ENCODE assay signal across 8 cellular contexts in genomic region chr12:106301241-106301610, GRCh38. TPM values are rescaled to one million over a fixed set of nuclear protein-coding genes. Genes with fewer than 3 reads are reported as not detected.
DNase-seq lines count a peak whose midpoint lies in the region; ATAC-seq and TF ChIP-seq lines count a peak whose summit lies in the region.

No MANE protein-coding gene starts in this region.

- H3K4me3 Mint-ChIP-seq in HFFc6 = peak overlapping the region; percentile 87
- H3K4me3 Mint-ChIP-seq in activated CD4-positive, alpha-beta memory T cell treated with anti-CD3 and anti-CD28 coated beads for 36 hours = peak overlapping the region; percentile 81

- H3F3A ChIP-seq in smooth muscle cell (ENCODE audit: low read depth) = no peaks in the 10 kb centered on the region

- H3K27me3 ChIP-seq in smooth muscle cell (ENCODE audit: low read depth) = no peaks in the 10 kb centered on the region

- H3K27ac Mint-ChIP-seq in HFFc6 = peak overlapping the region; percentile 65
- H3K27ac Mint-ChIP-seq in activated CD4-positive, alpha-beta memory T cell treated with anti-CD3 and anti-CD28 coated beads for 36 hours = peak overlapping the region; percentile 99

- H4K20me1 ChIP-seq in smooth muscle cell (ENCODE audit: low read depth) = no peaks in the 10 kb centered on the region

- CTCF ChIA-PET in activated CD4-positive, alpha-beta memory T cell treated with anti-CD3 and anti-CD28 coated beads for 36 hours (lab: Charles Lee) = interaction anchor here (0.9 to 4.6 kb wide), 6 partner anchors 12 to 75 kb away, joined by 3 to 21 read pairs (median 5); partner anchors contain the start of genes CKAP4 and POLR3B

- peak overlapping the region; percentile 29 for H2AFZ ChIP-seq in smooth muscle cell (ENCODE audit: low read depth)

- no peak for DNase-seq in HFFc6
- DNase-seq in activated CD4-positive, alpha-beta memory T cell treated with anti-CD3 and anti-CD28 coated beads for 36 hours = no peak
- peak; percentile 33 for DNase-seq in globus pallidus (ENCODE audit: low spot score)
- no peak for DNase-seq in smooth muscle cell (lab: John Stamatoyannopoulos, UW; ENCODE audit: unreplicated experiment)
- no peak for DNase-seq in glomerular visceral epithelial cell (ENCODE audit: extremely low spot score)
- DNase-seq in DMS79 (lab: John Stamatoyannopoulos, UW) = no peak

- intact Hi-C loops in activated CD4-positive, alpha-beta memory T cell treated with anti-CD3 and anti-CD28 coated beads for 36 hours (cut with micrococcal nuclease) = loop anchor here (1.0 to 10.0 kb wide), 4 partner anchors 52 to 1384 kb away; partner anchors contain the start of genes CRY1 and PWP1

- H3K9me3 Mint-ChIP-seq in HFFc6 = no peaks in the 10 kb centered on the region
- H3K9me3 Mint-ChIP-seq in activated CD4-positive, alpha-beta memory T cell treated with anti-CD3 and anti-CD28 coated beads for 36 hours = no peaks in the 10 kb centered on the region

- H3K4me1 Mint-ChIP-seq in HFFc6 (ENCODE audit: low read depth) = peaks cover 39% of the 10 kb centered on the region
- peaks cover 41% of the 10 kb centered on the region for H3K4me1 Mint-ChIP-seq in activated CD4-positive, alpha-beta memory T cell treated with anti-CD3 and anti-CD28 coated beads for 36 hours (ENCODE audit: low read depth)

- H3K9me3 ChIP-seq in smooth muscle cell (replicated peaks; ENCODE audit: low read depth) = no peaks in the 10 kb centered on the region

- H3K9ac ChIP-seq in smooth muscle cell (ENCODE audit: low read depth) = no peak overlapping the region

- no peaks in the 10 kb centered on the region for H3K27me3 Mint-ChIP-seq in HFFc6 (ENCODE audit: insufficient read depth)
- no peaks in the 10 kb centered on the region for H3K27me3 Mint-ChIP-seq in activated CD4-positive, alpha-beta memory T cell treated with anti-CD3 and anti-CD28 coated beads for 36 hours

- TF ChIP-seq CTCF in HFFc6 (IDR thresholded peaks at IDR 0.05) (no peak), smooth muscle cell (IDR thresholded peaks at IDR 0.05; ENCODE audit: borderline replicate concordance, insufficient read depth, poor library complexity, severe bottlenecking) (no peak)

- POLR2A ChIA-PET in activated CD4-positive, alpha-beta memory T cell treated with anti-CD3 and anti-CD28 coated beads for 36 hours (lab: Charles Lee) = no interaction called here

- no peaks in the 10 kb centered on the region for H3K36me3 Mint-ChIP-seq in HFFc6 (ENCODE audit: low read depth)
- H3K36me3 Mint-ChIP-seq in activated CD4-positive, alpha-beta memory T cell treated with anti-CD3 and anti-CD28 coated beads for 36 hours = no peaks in the 10 kb centered on the region

- peaks cover 8% of the 10 kb centered on the region for H3K4me1 ChIP-seq in smooth muscle cell (ENCODE audit: low read depth)

- ATAC-seq in HG03159 (IDR thresholded peaks at IDR 0.05; ENCODE audit: unreplicated experiment) = no peak
- ATAC-seq in HG03280 (IDR thresholded peaks at IDR 0.05; ENCODE audit: unreplicated experiment) = no peak

- H3K27ac ChIP-seq in smooth muscle cell (ENCODE audit: low read depth) = peak overlapping the region; percentile 21

- H3K4me2 ChIP-seq in smooth muscle cell = peak overlapping the region; percentile 89

- H3K4me3 ChIP-seq in smooth muscle cell = no peak overlapping the region

- no peaks in the 10 kb centered on the region for H3K79me2 ChIP-seq in smooth muscle cell (ENCODE audit: low read depth)

- WGBS in smooth muscle cell (ENCODE audit: low lambda C conversion rate) = 17% methylated on average over 1 of the region's 1 CpG

- H3K36me3 ChIP-seq in smooth muscle cell (ENCODE audit: low read depth) = no peaks in the 10 kb centered on the region

RNA-seq across cellular contexts. Expression of gene TCP11L2, which starts 1.3 kb away (rescaled TPM):
- total RNA-seq in HFFc6 (2021; fragmentation: NEBNext Ultra II Directional; extraction: Animal tissue kit (Norgen Biotek cat#: 25700)) = 10 to 100 TPM; 13.4 to 21.9 (median 15.6) TPM
- total RNA-seq in activated CD4-positive, alpha-beta memory T cell treated with anti-CD3 and anti-CD28 coated beads for 36 hours = 10 to 100 TPM in 1 of 2 experiments, 1 to 10 TPM in 1; 8.8 to 10.3 TPM
- total RNA-seq in smooth muscle cell = 15.1 and 19.1 TPM in 2 replicates
- polyA plus RNA-seq in smooth muscle cell = 2.4 and 3.5 TPM in 2 replicates

RNA-seq across cellular contexts. Expression of gene CKAP4, which starts 53.4 kb away (rescaled TPM):
- 100 to 1,000 TPM; 521 to 616 (median 544) TPM for total RNA-seq in HFFc6 (2021; fragmentation: NEBNext Ultra II Directional; extraction: Animal tissue kit (Norgen Biotek cat#: 25700))
- total RNA-seq in activated CD4-positive, alpha-beta memory T cell treated with anti-CD3 and anti-CD28 coated beads for 36 hours = 10 to 100 TPM; 18.5 to 19.0 TPM
- 241 and 294 TPM in 2 replicates for total RNA-seq in smooth muscle cell
- 358 and 486 TPM in 2 replicates for polyA plus RNA-seq in smooth muscle cell

RNA-seq across cellular contexts. Expression of gene POLR3B, which starts 56.3 kb away (rescaled TPM):
- 10 to 100 TPM; 16.4 to 18.8 (median 17.3) TPM for total RNA-seq in HFFc6 (2021; fragmentation: NEBNext Ultra II Directional; extraction: Animal tissue kit (Norgen Biotek cat#: 25700))
- total RNA-seq in activated CD4-positive, alpha-beta memory T cell treated with anti-CD3 and anti-CD28 coated beads for 36 hours = 1 to 10 TPM; 6.2 to 7.3 TPM
- 7.5 and 11.7 TPM in 2 replicates for total RNA-seq in smooth muscle cell
- polyA plus RNA-seq in smooth muscle cell = 4.8 and 7.3 TPM in 2 replicates

Comparison
In these comparisons a context has a peak if more than half of its experiments do, and no peak if none do; other contexts are left out.
1. RNA of gene CKAP4, which starts 53.4 kb away (total RNA-seq): 521 to 616 TPM in HFFc6 and 241 to 294 TPM in smooth muscle cell; 18.5 to 19.0 TPM in activated CD4-positive, alpha-beta memory T cell treated with anti-CD3 and anti-CD28 coated beads for 36 hours; every median in the first group is over 10 times any median in the second.